ENCODE assay signal across 18 cellular contexts in genomic region chr2:31404827-31405226, GRCh38. TPM values are rescaled to one million over a fixed set of nuclear protein-coding genes. Genes with fewer than 3 reads are reported as not detected.
DNase-seq lines count a peak whose midpoint lies in the region; ATAC-seq, FAIRE-seq and TF ChIP-seq lines count a peak whose summit lies in the region.
"Had no signal": no experiment of that assay in that cellular context is flagged by ENCODE, and none has a peak within 500 bp of the region (broad histone marks: within the 10 kb centered on the region; RNA-seq: fewer than 3 reads in every experiment).

No MANE protein-coding gene starts in this region.

- ATAC-seq in HepG2 (no peak), left lobe of liver (peak; percentile 71), HG03342 (IDR thresholded peaks at IDR 0.05; ENCODE audit: unreplicated experiment) (no peak), omental fat pad (ENCODE audit: low FRiP score) (no peak), GM21390 (IDR thresholded peaks at IDR 0.05; ENCODE audit: unreplicated experiment) (no peak)

- WGBS in liver, result 56% methylated on average over 4 of the region's 4 CpGs
- WGBS in HepG2 (ENCODE audit: low lambda C conversion rate), result 26% methylated on average over 4 of the region's 4 CpGs

- H3K4me3 ChIP-seq in liver (ENCODE audit: low read depth in 1 of 3, low read length in 3 of 3), result no peak overlapping the region
- no peak overlapping the region for H3K4me3 ChIP-seq in HepG2 (replicated peaks in 1 of 3; ENCODE audit: insufficient read depth in 1 of 3, low read depth in 2 of 3, low read length in 3 of 3)
- H3K4me3 ChIP-seq in choroid plexus epithelial cell (ENCODE audit: low read depth, low read length), result no peak overlapping the region
- H3K4me3 ChIP-seq: BLaER1 had no signal

- TF ChIP-seq CTCF in liver (IDR thresholded peaks at IDR 0.05; ENCODE audit: low read depth, low read length, missing input control) (no peak), HepG2 (CRISPR knock-in tag; IDR thresholded peaks at IDR 0.05) (no peak), choroid plexus epithelial cell (conservative IDR thresholded peaks at IDR 0.05; ENCODE audit: low read depth, low read length) (no peak), omental fat pad (IDR thresholded peaks at IDR 0.05) (no peak)

- no peaks in the 10 kb centered on the region for H3K79me2 ChIP-seq in HepG2 (ENCODE audit: insufficient read depth, low read length)

- no peak overlapping the region for H3K4me2 ChIP-seq in HepG2 (ENCODE audit: low read depth, low read length)
- H3K4me2 ChIP-seq: BLaER1 had no signal

- CTCF ChIA-PET in HepG2 (lab: Yijun Ruan, JAX; ENCODE audit: low intra/inter-chr PET ratio, low total read pairs), result no interaction called here

- H2AFZ ChIP-seq in HepG2 (ENCODE audit: low read length), result no peak overlapping the region

- intact Hi-C loops in HepG2 (cut with micrococcal nuclease; ENCODE audit: unreplicated experiment), result loop anchor here (1.0 kb wide), 1 partner anchor 42 kb away; no protein-coding TSS in a partner anchor

- H3K27ac ChIP-seq in liver (ENCODE audit: low read depth in 1 of 2, low read length in 2 of 2) (peak overlapping the region in 1 of 2 donors; percentile 14), HepG2 (ENCODE audit: extremely low read length, insufficient read depth, low read length) (no peak overlapping the region)
- H3K27ac ChIP-seq: 22Rv1, BLaER1 had no signal

- peaks cover 5 to 31% (median 25%) of the 10 kb centered on the region in 4 donors for H3K4me1 ChIP-seq in liver (ENCODE audit: control insufficient read depth in 4 of 4, insufficient read depth in 4 of 4, low read length in 3 of 4)
- no peaks in the 10 kb centered on the region for H3K4me1 ChIP-seq in HepG2 (ENCODE audit: insufficient read depth, low read length)
- H3K4me1 ChIP-seq: BLaER1 had no signal

- H3K36me3 ChIP-seq in liver (ENCODE audit: control insufficient read depth in 4 of 4, insufficient read depth in 3 of 4, low read depth in 1 of 4, low read length in 3 of 4) (peaks cover 0 to 18% (median 14%) of the 10 kb centered on the region in 4 donors), HepG2 (replicated peaks in 1 of 2; ENCODE audit: control insufficient read depth in 1 of 2, insufficient read depth in 2 of 2, low read length in 2 of 2) (no peaks in the 10 kb centered on the region)
- H3K36me3 ChIP-seq: BLaER1 had no signal

- no peaks in the 10 kb centered on the region for H3K9me3 ChIP-seq in liver (ENCODE audit: control insufficient read depth in 4 of 4, low read length in 3 of 4)
- no peaks in the 10 kb centered on the region for H3K9me3 ChIP-seq in HepG2 (ENCODE audit: low read length)
- H3K9me3 ChIP-seq: BLaER1 had no signal

- no peaks in the 10 kb centered on the region for H4K20me1 ChIP-seq in HepG2 (ENCODE audit: insufficient read depth, low read length)
- H4K20me1 ChIP-seq: BLaER1 had no signal

- no peak for FAIRE-seq in HepG2 (lab: Jason Lieb, UNC)
- FAIRE-seq: G401.6, GM12891 had no signal

- POLR2A ChIA-PET in HepG2 (lab: Yijun Ruan, JAX), result no interaction called here

- H3K9ac ChIP-seq in liver (ENCODE audit: low read depth in 1 of 2, low read length in 2 of 2), result no peak overlapping the region
- H3K9ac ChIP-seq in HepG2 (ENCODE audit: insufficient read depth, low read depth, low read length), result no peak overlapping the region
- H3K9ac ChIP-seq: BLaER1 had no signal

- no peak for TF ChIP-seq POLR2A in HepG2 (IDR thresholded peaks at IDR 0.05; ENCODE audit: insufficient read depth in 1 of 2, low read depth in 2 of 2, low read length in 2 of 2)

- TF ChIP-seq EP300 in HepG2 (IDR thresholded peaks at IDR 0.05; ENCODE audit: low read depth in 2 of 2, low read length in 2 of 2), result no peak
- no peak for TF ChIP-seq EP300 in HepG2 (CRISPR knock-in tag; IDR thresholded peaks at IDR 0.05; ENCODE audit: borderline replicate concordance)

- no peak for DNase-seq in HepG2 (ENCODE audit: low spot score)
- DNase-seq in choroid plexus epithelial cell (ENCODE audit: low read depth), result peak; percentile 21
- peak; percentile 73 for DNase-seq in left lobe of liver (ENCODE audit: low spot score)
- DNase-seq in superior temporal gyrus (ENCODE audit: extremely low spot score), result no peak
- no peak for DNase-seq in omental fat pad (ENCODE audit: low spot score)
- DNase-seq: AML-193, DMS79, EL, HCEC 1CT, HFFc6 had no signal

- no TSS peak for BruUV-seq in HepG2 (replicated peaks; lab: Mats Ljungman, UMichigan)

- TF ChIP-seq RAD21 in liver (IDR thresholded peaks at IDR 0.05), result no peak
- TF ChIP-seq RAD21 in HepG2 (CRISPR knock-in tag; IDR thresholded peaks at IDR 0.05), result no peak

- in situ Hi-C loops in HepG2 (cut with HindIII; ENCODE audit: extremely low pct_ligation_motif_present, low pct_unique_long_range_greater_than_20kb), result no loop called here

- H3K27me3 ChIP-seq in liver (ENCODE audit: control insufficient read depth in 4 of 4, insufficient read depth in 4 of 4, low read length in 3 of 4), result no peaks in the 10 kb centered on the region
- peaks cover 0 to 3% of the 10 kb centered on the region in 2 experiments; a peak in 1 of 5 replicates for H3K27me3 ChIP-seq in HepG2 (ENCODE audit: control insufficient read depth in 1 of 2, insufficient read depth in 2 of 2, low read length in 2 of 2)
- H3K27me3 ChIP-seq: BLaER1 had no signal

TF ChIP-seq in liver, 16 proteins besides CTCF, POLR2A, EP300 and RAD21 (continues in another document):
- peak; percentile 51 to 60 for TF ChIP-seq RXRA (IDR thresholded peaks at IDR 0.05)

TF ChIP-seq in HepG2, 621 proteins besides CTCF, POLR2A, EP300 and RAD21:
- TF ChIP-seq SRSF4 (IDR thresholded peaks at IDR 0.05; ENCODE audit: low read depth, low read length, poor library complexity, severe bottlenecking) (no peak), ELK4 (CRISPR knock-in tag; IDR thresholded peaks at IDR 0.05; ENCODE audit: borderline replicate concordance) (no peak)

RNA-seq across cellular contexts. Expression of gene XDH, which starts 9.7 kb away (rescaled TPM):
- 10 to 100 TPM in 1 of 2 donors, 1 to 10 TPM in 1; 7.3 to 76.6 TPM for total RNA-seq in liver
- 10 to 100 TPM in 1 of 2 donors, 1 to 10 TPM in 1; 6.8 to 16.8 TPM for polyA plus RNA-seq in liver
- total RNA-seq in HepG2 (2016; rRNA removed; fragmentation: Illumina TruSeq; extraction: Trizol), result not detected in 2 replicates
- not detected in 2 replicates for total RNA-seq in HepG2 (2016; cell fraction: cytosol; rRNA removed; fragmentation: Illumina TruSeq; extraction: Trizol; ENCODE audit: low read depth)
- total RNA-seq in HepG2 (2016; cell fraction: insoluble cytoplasmic fraction; rRNA removed; fragmentation: Illumina TruSeq; extraction: Trizol), result not detected in 2 replicates
- total RNA-seq in HepG2 (2016; cell fraction: membrane; rRNA removed; fragmentation: Illumina TruSeq; extraction: Trizol), result not detected in 2 replicates
- not detected in 2 replicates for total RNA-seq in HepG2 (2016; cell fraction: nucleus; rRNA removed; fragmentation: Illumina TruSeq; extraction: Trizol)
- polyA plus RNA-seq in HepG2 (2011; rRNA removed), result not detected in 2 replicates
- not detected in 2 replicates for polyA plus RNA-seq in HepG2 (2011; cell fraction: cytosol; rRNA removed)
- not detected in 2 replicates for polyA plus RNA-seq in HepG2 (2011; cell fraction: nucleus; rRNA removed)
- polyA plus RNA-seq in HepG2 (2012), result not detected in 2 replicates
- not detected in 2 replicates for polyA plus RNA-seq in HepG2 (2016; cell fraction: cytosol; fragmentation: Illumina TruSeq; extraction: Trizol; ENCODE audit: low read depth)
- not detected in 2 replicates for polyA plus RNA-seq in HepG2 (2016; cell fraction: insoluble cytoplasmic fraction; fragmentation: Illumina TruSeq; extraction: Trizol; ENCODE audit: low read depth)
- polyA plus RNA-seq in HepG2 (2016; cell fraction: membrane; fragmentation: Illumina TruSeq; extraction: Trizol; ENCODE audit: low read depth), result not detected in 2 replicates
- polyA plus RNA-seq in HepG2 (2016; cell fraction: nucleus; fragmentation: Illumina TruSeq; extraction: Trizol; ENCODE audit: insufficient read depth, low read depth), result not detected in 2 replicates
- 0.19 TPM in 1 of 2 replicates, not detected in the other for polyA minus RNA-seq in HepG2 (2011; rRNA and poly(A)+ RNA removed; ENCODE audit: low replicate concordance)
- polyA minus RNA-seq in HepG2 (2011; cell fraction: cytosol; rRNA and poly(A)+ RNA removed), result not detected in 2 replicates
- not detected in 2 replicates for polyA minus RNA-seq in HepG2 (2011; cell fraction: nucleus; rRNA and poly(A)+ RNA removed)
- total RNA-seq in left lobe of liver, result 63.7 TPM
- under 1 TPM in 3 of 4 donors, not detected in 1; 0.31 to 0.63 (median 0.48) TPM for total RNA-seq in omental fat pad
- polyA plus RNA-seq: IgD-negative memory B cell had no signal

Comparison
In these comparisons a context has a peak if more than half of its experiments do, and no peak if none do; other contexts are left out.
1. RNA of gene XDH, which starts 9.7 kb away (total RNA-seq): 7.3 to 76.6 TPM in liver and 63.7 TPM in left lobe of liver (single experiment); 0.31 to 0.63 TPM in omental fat pad and not detected in HepG2; every median in the first group is over 4 times any median in the second.
2. DNase-seq: peak in choroid plexus epithelial cell (single experiment) and left lobe of liver (single experiment); none in HepG2 (single experiment), superior temporal gyrus (single experiment) and omental fat pad (single experiment).